In the genomic region with DNA sequence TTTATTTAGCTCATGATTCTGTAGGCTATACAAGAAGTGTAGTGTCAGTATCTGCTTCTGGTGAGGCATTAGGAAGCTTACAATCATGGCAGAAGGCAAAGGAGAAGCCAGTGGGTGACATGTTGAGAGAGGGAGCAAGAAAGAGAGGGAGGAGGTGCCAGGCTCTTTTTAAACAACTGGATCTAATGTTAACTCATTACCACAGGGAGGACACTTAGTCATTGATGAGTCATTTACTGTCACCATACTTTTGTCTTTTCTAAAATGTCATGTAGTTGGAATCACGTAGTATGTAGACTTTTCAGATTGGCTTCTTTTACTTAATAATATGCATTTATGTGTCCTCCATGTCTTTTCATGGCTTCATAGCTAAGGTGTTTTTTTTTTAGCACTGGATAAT, we compare ENCODE assay signal across 26 cellular contexts. TPM values are rescaled to one million over a fixed set of nuclear protein-coding genes. Genes with fewer than 3 reads are reported as not detected.
DNase-seq lines count a peak whose midpoint lies in the region; ATAC-seq and TF ChIP-seq lines count a peak whose summit lies in the region.
"Had no signal": no experiment of that assay in that cellular context is flagged by ENCODE, and none has a peak within 500 bp of the region (broad histone marks: within the 10 kb centered on the region; RNA-seq: fewer than 3 reads in every experiment).

No MANE protein-coding gene starts in this region.

- H3K4me1 ChIP-seq in tibial artery: no peaks in the 10 kb centered on the region
- H3K4me1 ChIP-seq: adrenal gland, lower lobe of right lung had no signal

- no peak for TF ChIP-seq CTCF in tibial artery (IDR thresholded peaks at IDR 0.05)

- H3K27me3 ChIP-seq in tibial artery: no peaks in the 10 kb centered on the region
- H3K27me3 ChIP-seq: adrenal gland had no signal

- no peaks in the 10 kb centered on the region for H3K36me3 ChIP-seq in tibial artery
- H3K36me3 ChIP-seq: adrenal gland, lower lobe of right lung had no signal

- intact Hi-C loops in tibial artery (cut with DNase I; ENCODE audit: low total_unique reads): no loop called here

- DNase-seq in ELR (ENCODE audit: low read depth): peak; percentile 22
- DNase-seq in LHCN-M2 (ENCODE audit: low read depth): peak; percentile 23
- DNase-seq in RKO (ENCODE audit: low spot score): peak; percentile 48
- DNase-seq in myocyte (ENCODE audit: low read depth): peak; percentile 28
- no peak for DNase-seq in tibial artery
- DNase-seq in NCI-H1436 (lab: John Stamatoyannopoulos, UW): no peak
- DNase-seq: activated CD4-positive, alpha-beta T cell treated with anti-CD3 and anti-CD28 coated beads for 1 hour; activated gamma-delta T cell treated with Interleukin-2 at 50 U/mL for 16 hours; activated T-cell treated with anti-CD3 and anti-CD28 coated beads, Interleukin-2, amount 50 U/mL, for 24 hours; adrenal gland; effector CD4-positive, alpha-beta T cell; foreskin fibroblast; head of caudate nucleus; HFFc6; Karpas-422; kidney; lower lobe of right lung; NCI-H1105 treated with DMSO at 0.1 percent for 48 hours; NCI-H2029 treated with DMSO at 0.1 percent for 48 hours; NCI-H226; NCI-H69; stimulated activated CD4-positive, alpha-beta T cell treated with anti-CD3 and anti-CD28 coated beads, Interleukin-1b, Interleukin-23, amount 100 ng/mL, for 48 hours had no signal

- H3K9me3 ChIP-seq in tibial artery: peaks cover 0 to 5% (median 0%) of the 10 kb centered on the region in 3 donors
- H3K9me3 ChIP-seq: adrenal gland, lower lobe of right lung had no signal

- no peak for ATAC-seq in GM21447 (IDR thresholded peaks at IDR 0.05; ENCODE audit: unreplicated experiment)
- ATAC-seq: GM23338, lower lobe of right lung had no signal

- H3K27ac ChIP-seq in tibial artery: no peak overlapping the region
- H3K27ac ChIP-seq: adrenal gland, lower lobe of right lung, SK-N-MC had no signal

- H3K4me3 ChIP-seq in tibial artery: no peak overlapping the region
- H3K4me3 ChIP-seq: adrenal gland, GM23338, lower lobe of right lung, SK-N-MC, smooth muscle cell had no signal

RNA-seq across cellular contexts. Expression of gene NUS1, which starts 58.1 kb away (rescaled TPM):
- total RNA-seq in LHCN-M2 (2014; rRNA removed): 17.4 and 18.9 TPM in 2 replicates
- 16.6 TPM for polyA plus RNA-seq in LHCN-M2 (2012)
- 9.5 and 11.7 TPM in 2 replicates for total RNA-seq in myocyte
- 17.4 TPM for polyA plus RNA-seq in myocyte (2012)

Comparison
In these comparisons a context has a peak if more than half of its experiments do, and no peak if none do; other contexts are left out.
1. DNase-seq: peak in ELR (single experiment), LHCN-M2 (single experiment), RKO (single experiment) and myocyte (single experiment); none in tibial artery (0 of 2) and NCI-H1436 (single experiment).